ENCODE assay signal across 20 cellular contexts in the genomic region with DNA sequence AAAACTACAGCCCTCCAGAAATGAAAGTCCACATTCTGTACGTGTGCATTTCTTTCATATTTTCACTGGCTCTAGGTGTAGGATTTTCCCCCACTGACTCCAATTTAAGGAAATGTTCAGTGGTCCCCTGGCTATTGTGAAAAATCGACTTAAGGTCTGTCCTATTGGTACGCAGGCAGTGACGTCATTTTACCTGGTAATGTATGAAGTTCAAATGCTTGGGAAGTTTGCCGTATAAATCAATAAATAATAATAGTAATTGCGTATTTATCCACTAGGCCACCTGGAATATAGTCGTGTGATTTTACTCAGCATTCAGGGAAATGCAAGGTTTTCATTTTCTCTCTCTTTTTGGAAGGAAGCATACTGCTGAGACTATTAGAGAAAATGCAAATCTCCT.
"Had no signal": no experiment of that assay in that cellular context is flagged by ENCODE, and none has a peak within 500 bp of the region (broad histone marks: within the 10 kb centered on the region; RNA-seq: fewer than 3 reads in every experiment).

No MANE protein-coding gene starts in this region.

- H3K36me3 ChIP-seq: esophagus muscularis mucosa, gastrocnemius medialis, heart right ventricle, prostate gland, spleen, thoracic aorta, transverse colon had no signal

- H3K9ac ChIP-seq: parathyroid adenoma had no signal

- H3K4me3 ChIP-seq: esophagus muscularis mucosa, gastrocnemius medialis, heart right ventricle, prostate gland, spleen, thoracic aorta, transverse colon had no signal

- H3K9me3 ChIP-seq: esophagus muscularis mucosa, gastrocnemius medialis, heart right ventricle, prostate gland, spleen, thoracic aorta, transverse colon had no signal

- H3K27me3 ChIP-seq: esophagus muscularis mucosa, gastrocnemius medialis, transverse colon had no signal

- H3K27ac ChIP-seq: epithelial cell of prostate, esophagus muscularis mucosa, gastrocnemius medialis, heart right ventricle, parathyroid adenoma, prostate gland, spleen, thoracic aorta, transverse colon had no signal

- FAIRE-seq: islet of Langerhans had no signal

- DNase-seq: effector memory CD8-positive, alpha-beta T cell; gastrocnemius medialis; heart right ventricle; hypothalamus; kidney glomerular epithelial cell; mesendoderm; naive B cell; spleen; stimulated activated CD4-positive, alpha-beta T cell treated with anti-CD3 and anti-CD28 coated beads, Interleukin-2, amount 100 ng/mL, for 24 hours; stimulated activated CD4-positive, alpha-beta T cell treated with anti-CD3 and anti-CD28 coated beads, Interleukin-4, amount 100 ng/mL, for 4 hours; stimulated activated naive B cell treated with anti-CD40 and anti-IgM and Interleukin-4, amounts not matched to agents 10 μg/mL and 1 μg/mL and 100 μg/mL, for 72 hours; stimulated activated naive CD8-positive, alpha-beta T cell treated with anti-CD3 and anti-CD28 coated beads, Interleukin-15, amount 100 ng/mL, for 72 hours; substantia nigra; transverse colon had no signal

- H3K4me1 ChIP-seq: gastrocnemius medialis, heart right ventricle, parathyroid adenoma, prostate gland, spleen, transverse colon had no signal
